In genomic region chr6:153129873-153130514, GRCh38 we compare ENCODE assay signal across 8 cellular contexts.
DNase-seq lines count a peak whose midpoint lies in the region; ATAC-seq lines count a peak whose summit lies in the region.

No MANE protein-coding gene starts in this region.

- H3K27ac ChIP-seq in effector memory CD4-positive, alpha-beta T cell (ENCODE audit: insufficient read depth, low read length, poor library complexity, severe bottlenecking): no peak overlapping the region

- DNase-seq in DMS 273 (lab: John Stamatoyannopoulos, UW; ENCODE audit: unreplicated experiment) (peak; percentile 20), DMS 273 treated with DMSO at 0.1 percent for 48 hours (lab: John Stamatoyannopoulos, UW) (no peak), NCI-H69 (lab: John Stamatoyannopoulos, UW) (peak; percentile 73)
- no peak for DNase-seq in effector memory CD4-positive, alpha-beta T cell

- H3K4me1 ChIP-seq in effector memory CD4-positive, alpha-beta T cell (ENCODE audit: control insufficient read depth, insufficient read depth, low read length, poor library complexity, severe bottlenecking): peaks cover 13% of the 10 kb centered on the region
- no peaks in the 10 kb centered on the region for H3K4me1 ChIP-seq in mucosa of stomach (ENCODE audit: control insufficient read depth, insufficient read depth, low read length)

- ATAC-seq in HG02610 (IDR thresholded peaks at IDR 0.05; ENCODE audit: unreplicated experiment) (no peak), GM19455 (IDR thresholded peaks at IDR 0.05; ENCODE audit: unreplicated experiment) (no peak), GM21528 (IDR thresholded peaks at IDR 0.05; ENCODE audit: low FRiP score, unreplicated experiment) (no peak)

- H3K9ac ChIP-seq in mucosa of stomach (ENCODE audit: low read length): peak overlapping the region; percentile 43

- H3K4me3 ChIP-seq in effector memory CD4-positive, alpha-beta T cell (ENCODE audit: insufficient read depth, low read depth, low read length, poor library complexity, severe bottlenecking): peak overlapping the region; percentile 56
- peak overlapping the region; percentile 8 for H3K4me3 ChIP-seq in mucosa of stomach (ENCODE audit: low read length)

- no peaks in the 10 kb centered on the region for H3K36me3 ChIP-seq in effector memory CD4-positive, alpha-beta T cell (ENCODE audit: control insufficient read depth, insufficient read depth, low read length)
- H3K36me3 ChIP-seq in mucosa of stomach (ENCODE audit: control insufficient read depth, insufficient read depth, low read length): no peaks in the 10 kb centered on the region

- no peaks in the 10 kb centered on the region for H3K9me3 ChIP-seq in effector memory CD4-positive, alpha-beta T cell (ENCODE audit: control insufficient read depth, low read length)
- H3K9me3 ChIP-seq in mucosa of stomach (ENCODE audit: control insufficient read depth, low read length): no peaks in the 10 kb centered on the region

- H3K27me3 ChIP-seq in effector memory CD4-positive, alpha-beta T cell (replicated peaks; ENCODE audit: control insufficient read depth, insufficient read depth, low read length, poor library complexity, severe bottlenecking): peaks cover 14% of the 10 kb centered on the region
- H3K27me3 ChIP-seq in mucosa of stomach (ENCODE audit: control insufficient read depth, insufficient read depth, low read length): peaks cover 51% of the 10 kb centered on the region

Comparison
In these comparisons a context has a peak if more than half of its experiments do, and no peak if none do; other contexts are left out.
1. DNase-seq: peak in DMS 273 (single experiment) and NCI-H69 (single experiment); none in DMS 273 treated with DMSO at 0.1 percent for 48 hours (single experiment) and effector memory CD4-positive, alpha-beta T cell (0 of 3).